ENCODE assay signal across 16 cellular contexts in genomic region chr22:32897400-32897799, GRCh38.
DNase-seq lines count a peak whose midpoint lies in the region; ATAC-seq and TF ChIP-seq lines count a peak whose summit lies in the region.
"Had no signal": no experiment of that assay in that cellular context is flagged by ENCODE, and none has a peak within 500 bp of the region (broad histone marks: within the 10 kb centered on the region; RNA-seq: fewer than 3 reads in every experiment).

No MANE protein-coding gene starts in this region.

- CTCF ChIA-PET in AG04449 (lab: Yijun Ruan, JAX), result interaction anchor here (0.9 to 1.6 kb wide), 3 partner anchors 9 to 22 kb away, joined by 3 to 7 read pairs (median 3); no protein-coding TSS in a partner anchor
- CTCF ChIA-PET in CD4-positive, alpha-beta T cell (lab: Charles Lee), result no interaction called here

- DNase-seq in AG04449 (ENCODE audit: low read depth, low spot score) (peak; percentile 28), Daoy (ENCODE audit: low read depth) (peak; percentile 77), adipocyte (ENCODE audit: low read depth) (peak; percentile 78), islet precursor cell (peak; percentile 64), NCI-H1417 (lab: John Stamatoyannopoulos, UW) (no peak), NCI-H2107 treated with DMSO at 0.1 percent for 48 hours (lab: John Stamatoyannopoulos, UW; ENCODE audit: unreplicated experiment) (no peak)
- no peak for DNase-seq in CD4-positive, alpha-beta T cell
- DNase-seq: activated CD4-positive, alpha-beta T cell treated with anti-CD3 and anti-CD28 coated beads, Interleukin-2, amount 50 U/mL, for 48 hours; DMS79 treated with DMSO at 0.1 percent for 48 hours; MM.1S; NCI-H2029 treated with DMSO at 0.1 percent for 48 hours; sigmoid colon had no signal

- TF ChIP-seq CTCF in AG04449 (IDR thresholded peaks at IDR 0.05; ENCODE audit: insufficient read depth, low read length, missing control alignments), result no peak
- TF ChIP-seq CTCF in CD4-positive, alpha-beta T cell (IDR thresholded peaks at IDR 0.05), result no peak

- H3K36me3 ChIP-seq in adipocyte (ENCODE audit: control insufficient read depth, insufficient read depth, low read length, severe bottlenecking), result no peaks in the 10 kb centered on the region
- H3K36me3 ChIP-seq: cardiac muscle cell, gastroesophageal sphincter, sigmoid colon had no signal

- H3K9ac ChIP-seq in adipocyte (ENCODE audit: low read length), result no peak overlapping the region

- H3K4me3 Mint-ChIP-seq in CD4-positive, alpha-beta T cell, result no peak overlapping the region
- H3K4me3 Mint-ChIP-seq: mesothelial cell of epicardium had no signal

- POLR2A ChIA-PET in AG04449 (lab: Yijun Ruan, JAX), result interaction anchor here (1.0 kb wide), 1 partner anchor 96 kb away, joined by 3 read pairs; the partner anchor contains the start of gene TIMP3
- POLR2A ChIA-PET in CD4-positive, alpha-beta T cell (lab: Charles Lee), result no interaction called here

- H3K27ac Mint-ChIP-seq in CD4-positive, alpha-beta T cell, result no peak overlapping the region
- H3K27ac Mint-ChIP-seq: mesothelial cell of epicardium had no signal

- H3K36me3 Mint-ChIP-seq in CD4-positive, alpha-beta T cell (ENCODE audit: low read depth), result no peaks in the 10 kb centered on the region
- H3K36me3 Mint-ChIP-seq: mesothelial cell of epicardium had no signal

- no peaks in the 10 kb centered on the region for H3K9me3 Mint-ChIP-seq in CD4-positive, alpha-beta T cell

- H3K4me3 ChIP-seq in AG04449 (ENCODE audit: low read depth, low read length) (no peak overlapping the region), adipocyte (ENCODE audit: low read length) (no peak overlapping the region)
- H3K4me3 ChIP-seq: cardiac muscle cell, gastroesophageal sphincter, sigmoid colon had no signal

- intact Hi-C loops in CD4-positive, alpha-beta T cell (cut with DNase I, micrococcal nuclease), result loop anchor here in 1 of 2 experiments (5.0 kb wide), 1 partner anchor 50 kb away; no protein-coding TSS in a partner anchor

- no peak for ATAC-seq in CD4-positive, alpha-beta T cell (ENCODE audit: poor library complexity)
- ATAC-seq: gastroesophageal sphincter had no signal

- H3K4me1 Mint-ChIP-seq in CD4-positive, alpha-beta T cell (ENCODE audit: low read depth), result no peaks in the 10 kb centered on the region
- H3K4me1 Mint-ChIP-seq: mesothelial cell of epicardium had no signal

- H3K27ac ChIP-seq in CD4-positive, alpha-beta T cell (ENCODE audit: low read depth, low read length), result no peak overlapping the region
- H3K27ac ChIP-seq: C4-2B, cardiac muscle cell, gastroesophageal sphincter, sigmoid colon had no signal

- peaks cover 39% of the 10 kb centered on the region for H3K27me3 ChIP-seq in adipocyte (replicated peaks; ENCODE audit: control insufficient read depth, insufficient read depth, low read length)
- peaks cover 5% of the 10 kb centered on the region for H3K27me3 ChIP-seq in CD4-positive, alpha-beta T cell (ENCODE audit: control insufficient read depth, insufficient read depth, low read length)
- H3K27me3 ChIP-seq: cardiac muscle cell, gastroesophageal sphincter, sigmoid colon had no signal

- peaks cover 5% of the 10 kb centered on the region for H3K9me3 ChIP-seq in adipocyte (ENCODE audit: control insufficient read depth, low read length)
- H3K9me3 ChIP-seq in CD4-positive, alpha-beta T cell (ENCODE audit: control insufficient read depth, low read length), result no peaks in the 10 kb centered on the region
- H3K9me3 ChIP-seq: gastroesophageal sphincter, sigmoid colon had no signal

- H3K27me3 Mint-ChIP-seq in CD4-positive, alpha-beta T cell, result peaks cover 13% of the 10 kb centered on the region

- H3K4me1 ChIP-seq in adipocyte (ENCODE audit: control insufficient read depth, insufficient read depth, low read length), result no peaks in the 10 kb centered on the region
- H3K4me1 ChIP-seq: gastroesophageal sphincter, sigmoid colon had no signal

Comparison
In these comparisons a context has a peak if more than half of its experiments do, and no peak if none do; other contexts are left out.
1. DNase-seq: peak in AG04449 (single experiment), Daoy (single experiment), adipocyte (single experiment) and islet precursor cell (single experiment); none in NCI-H1417 (0 of 3), NCI-H2107 treated with DMSO at 0.1 percent for 48 hours (single experiment) and CD4-positive, alpha-beta T cell (0 of 10).